Comparison of ENCODE assay signal across 8 cellular contexts in the genomic region with DNA sequence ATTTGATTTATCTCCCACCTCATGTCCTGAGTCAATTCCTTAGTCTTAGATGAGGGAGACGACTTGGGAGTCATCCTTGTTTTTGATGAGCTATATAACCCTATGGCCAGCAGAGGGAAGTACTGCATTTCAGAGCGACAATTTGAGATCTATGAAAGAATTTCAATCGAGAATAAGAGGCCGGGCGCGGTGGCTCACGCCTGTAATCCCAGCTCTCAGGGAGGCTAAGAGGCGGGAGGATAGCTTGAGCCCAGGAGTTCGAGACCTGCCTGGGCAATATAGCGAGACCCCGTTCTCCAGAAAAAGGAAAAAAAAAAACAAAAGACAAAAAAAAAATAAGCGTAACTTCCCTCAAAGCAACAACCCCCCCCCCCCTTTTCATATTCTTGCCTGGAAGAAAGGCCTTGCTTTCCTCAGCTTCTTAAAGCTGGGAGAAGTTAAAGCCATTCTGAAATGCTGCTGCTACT. TPM values are rescaled to one million over a fixed set of nuclear protein-coding genes. Genes with fewer than 3 reads are reported as not detected.
A peak's percentile ranks its signal among the peaks of the same experiment; 100 is the strongest.
DNase-seq lines count a peak whose midpoint lies in the region; ATAC-seq and TF ChIP-seq lines count a peak whose summit lies in the region.
"Not testable (repeated sequence)": the region's sequence is repeated elsewhere in the genome, so short reads cannot be mapped to it uniquely, and the experiment has no call there.

No MANE protein-coding gene starts in this region.

- not testable (repeated sequence) for H3K9me3 ChIP-seq in ascending aorta; naive thymus-derived CD4-positive, alpha-beta T cell (ENCODE audit: control insufficient read depth in 2 of 3, low read length in 3 of 3); thyroid gland

- not testable (repeated sequence) for H3K36me3 ChIP-seq in ascending aorta; naive thymus-derived CD4-positive, alpha-beta T cell (ENCODE audit: control insufficient read depth in 2 of 3, insufficient read depth in 3 of 3, low read length in 3 of 3); thyroid gland

- H3K4me3 ChIP-seq in ascending aorta; naive thymus-derived CD4-positive, alpha-beta T cell (ENCODE audit: low read length); thyroid gland (replicated peaks in 1 of 3): not testable (repeated sequence)

- H3K36me3 Mint-ChIP-seq in naive thymus-derived CD4-positive, alpha-beta T cell = not testable (repeated sequence)

- H3K27me3 Mint-ChIP-seq in naive thymus-derived CD4-positive, alpha-beta T cell = peaks cover 0 to 18% (median 5%) of the 10 kb centered on the region in 5 donors

- peak; percentile 51 to 71 (median 58) for TF ChIP-seq CTCF in ascending aorta (IDR thresholded peaks at IDR 0.05)
- peak; percentile 29 to 91 (median 68) for TF ChIP-seq CTCF in thyroid gland (IDR thresholded peaks at IDR 0.05)

- H3K27ac ChIP-seq in ascending aorta; naive thymus-derived CD4-positive, alpha-beta T cell (ENCODE audit: low read depth, low read length): not testable (repeated sequence)
- H3K27ac ChIP-seq in thyroid gland = peak overlapping the region in 2 of 3 donors; percentile 58 to 70

- TF ChIP-seq POLR2A in thyroid gland (IDR thresholded peaks at IDR 0.05) = not testable (repeated sequence)

- POLR2A ChIA-PET in naive thymus-derived CD4-positive, alpha-beta T cell (lab: Charles Lee) = not testable (repeated sequence)

- WGBS in thyroid gland, 2 donors = 31% methylated on average over 12 of the region's 12 CpGs

- H3K4me1 Mint-ChIP-seq in naive thymus-derived CD4-positive, alpha-beta T cell = not testable (repeated sequence)

- H3K9me3 Mint-ChIP-seq in naive thymus-derived CD4-positive, alpha-beta T cell = not testable (repeated sequence)

- H3K27me3 ChIP-seq in ascending aorta; naive thymus-derived CD4-positive, alpha-beta T cell (ENCODE audit: control insufficient read depth in 2 of 2, insufficient read depth in 2 of 2, low read length in 2 of 2); thyroid gland: not testable (repeated sequence)

- H3K27ac Mint-ChIP-seq in naive thymus-derived CD4-positive, alpha-beta T cell = not testable (repeated sequence)

- ATAC-seq in HG03280 (IDR thresholded peaks at IDR 0.05; ENCODE audit: unreplicated experiment) = peak; percentile 56
- ATAC-seq in naive thymus-derived CD4-positive, alpha-beta T cell = peak; percentile 73

- peak; percentile 82 for DNase-seq in DMS79 (lab: John Stamatoyannopoulos, UW)
- DNase-seq in NCI-H2107 treated with DMSO at 0.1 percent for 48 hours (lab: John Stamatoyannopoulos, UW; ENCODE audit: unreplicated experiment) = peak; percentile 90
- DNase-seq in SK-MEL-5 (ENCODE audit: low read depth, low spot score) = peak; percentile 91
- not testable (repeated sequence) for DNase-seq in ascending aorta (ENCODE audit: low spot score in 2 of 2)
- DNase-seq in head of caudate nucleus = peak; percentile 29 to 89 (median 68)
- peak in 5 of 9 donors; percentile 19 to 37 (median 22) for DNase-seq in naive thymus-derived CD4-positive, alpha-beta T cell
- DNase-seq in thyroid gland = peak; percentile 55 to 63

- in situ Hi-C loops in SK-MEL-5 (cut with HindIII; ENCODE audit: low pct_unique_long_range_greater_than_20kb, low sequenced_read_pairs) = not testable (repeated sequence)

- H3K4me1 ChIP-seq in ascending aorta; naive thymus-derived CD4-positive, alpha-beta T cell (ENCODE audit: control insufficient read depth in 2 of 2, insufficient read depth in 2 of 2, low read length in 2 of 2): not testable (repeated sequence)
- peaks cover 13 to 32% of the 10 kb centered on the region in 2 donors for H3K4me1 ChIP-seq in thyroid gland

- CTCF ChIA-PET in naive thymus-derived CD4-positive, alpha-beta T cell (lab: Charles Lee) = interaction anchor here (0.5 to 4.6 kb wide), 11 partner anchors 9 to 773 kb away, joined by 3 to 83 read pairs (median 4); partner anchors contain the start of gene MSH2

- intact Hi-C loops in ascending aorta (cut with DNase I) = loop anchor here (1.0 to 5.0 kb wide), 2 partner anchors 53 to 432 kb away; no protein-coding TSS in a partner anchor
- intact Hi-C loops in head of caudate nucleus (cut with DNase I) = loop anchor here (5.0 kb wide), 1 partner anchor 52 kb away; no protein-coding TSS in a partner anchor
- intact Hi-C loops in naive thymus-derived CD4-positive, alpha-beta T cell (cut with micrococcal nuclease) = loop anchor here (1.0 to 2.0 kb wide), 3 partner anchors 53 to 772 kb away; no protein-coding TSS in a partner anchor
- intact Hi-C loops in thyroid gland (cut with DNase I) = not testable (repeated sequence)

- H3K4me3 Mint-ChIP-seq in naive thymus-derived CD4-positive, alpha-beta T cell = not testable (repeated sequence)

RNA-seq across cellular contexts. Expression of gene EPCAM, which starts 33.9 kb away (rescaled TPM):
- not detected in 2 replicates for total RNA-seq in SK-MEL-5 (2014; rRNA removed; shearing (Covaris generic))
- not detected in 2 replicates for polyA plus RNA-seq in SK-MEL-5 (2015; cell fraction: cytosol; rRNA removed)
- not detected in 2 replicates for polyA plus RNA-seq in SK-MEL-5 (2015; cell fraction: nucleus; rRNA removed)
- total RNA-seq in ascending aorta = not detected
- not detected for total RNA-seq in naive thymus-derived CD4-positive, alpha-beta T cell
- polyA plus RNA-seq in naive thymus-derived CD4-positive, alpha-beta T cell = not detected
- total RNA-seq in thyroid gland = 100 to 1,000 TPM; 162 to 220 (median 183) TPM

Comparison
In these comparisons a context has a peak if more than half of its experiments do, and no peak if none do; other contexts are left out.
1. RNA of gene EPCAM, which starts 33.9 kb away (total RNA-seq): 162 to 220 TPM in thyroid gland; not detected in SK-MEL-5, not detected in ascending aorta (single experiment) and not detected in naive thymus-derived CD4-positive, alpha-beta T cell; every median in the first group is over 100 times any median in the second.